Comparison of ENCODE assay signal across 16 cellular contexts in genomic region chr7:140635821-140636220, GRCh38. TPM values are rescaled to one million over a fixed set of nuclear protein-coding genes. Genes with fewer than 3 reads are reported as not detected.
A peak's percentile ranks its signal among the peaks of the same experiment; 100 is the strongest.
DNase-seq lines count a peak whose midpoint lies in the region; ATAC-seq and TF ChIP-seq lines count a peak whose summit lies in the region.
"Had no signal": no experiment of that assay in that cellular context is flagged by ENCODE, and none has a peak within 500 bp of the region (broad histone marks: within the 10 kb centered on the region; RNA-seq: fewer than 3 reads in every experiment).

No MANE protein-coding gene starts in this region.

- intact Hi-C loops in right lobe of liver (cut with DNase I) (loop anchor here in 1 of 2 donors (10.0 kb wide), 1 partner anchor 51 kb away; no protein-coding TSS in a partner anchor), psoas muscle (cut with DNase I) (no loop called here)

- H3K4me1 Mint-ChIP-seq in progenitor cell of endocrine pancreas (ENCODE audit: low read depth) = peaks cover 27% of the 10 kb centered on the region

- no peak overlapping the region for H3K9ac ChIP-seq in liver (ENCODE audit: low read depth in 1 of 2, low read length in 2 of 2)
- H3K9ac ChIP-seq: BLaER1 treated with 17β-estradiol and CSF1 and Interleukin-3, amounts not matched to agents 10 nM and 100 nM had no signal

- DNase-seq in right lobe of liver (no peak), psoas muscle (no peak), EL (no peak), NCI-H69 (lab: John Stamatoyannopoulos, UW) (no peak), T-helper 2 cell (no peak), progenitor cell of endocrine pancreas (ENCODE audit: low spot score, unreplicated experiment) (no peak)
- DNase-seq: colonic mucosa; MV-4-11; NCI-H187; NCI-H446; stimulated activated naive CD8-positive, alpha-beta T cell treated with anti-CD3 and anti-CD28 coated beads, Interleukin-15, Interleukin-2, amounts not matched to agents 100 U/mL and 50 U/mL, for 24 hours; SW 1271 had no signal

- no peak overlapping the region for H3K4me3 ChIP-seq in liver (ENCODE audit: low read depth in 1 of 3, low read length in 3 of 3)
- no peak overlapping the region for H3K4me3 ChIP-seq in right lobe of liver
- peak overlapping the region; percentile 31; the same call in 1 of the 2 replicates for H3K4me3 ChIP-seq in iPS-18c (ENCODE audit: insufficient read depth, low read depth, low read length)
- H3K4me3 ChIP-seq in psoas muscle = no peak overlapping the region
- H3K4me3 ChIP-seq: BLaER1 treated with 17β-estradiol and CSF1 and Interleukin-3, amounts not matched to agents 10 nM and 100 nM; colonic mucosa had no signal

- H3K4me1 ChIP-seq in liver (ENCODE audit: control insufficient read depth in 4 of 4, insufficient read depth in 4 of 4, low read length in 3 of 4) (peaks cover 0 to 25% (median 8%) of the 10 kb centered on the region in 4 donors), right lobe of liver (no peaks in the 10 kb centered on the region), psoas muscle (no peaks in the 10 kb centered on the region)
- H3K4me1 ChIP-seq: colonic mucosa had no signal

- peak overlapping the region; percentile 19 to 24 for H3K27ac ChIP-seq in liver (ENCODE audit: low read depth in 1 of 2, low read length in 2 of 2)
- no peak overlapping the region for H3K27ac ChIP-seq in right lobe of liver
- H3K27ac ChIP-seq in psoas muscle = peak overlapping the region; percentile 24
- H3K27ac ChIP-seq: BLaER1 treated with 17β-estradiol and CSF1 and Interleukin-3, amounts not matched to agents 10 nM and 100 nM; colonic mucosa had no signal

- H3K9me3 Mint-ChIP-seq in progenitor cell of endocrine pancreas (ENCODE audit: low read depth) = no peaks in the 10 kb centered on the region

- no peak for TF ChIP-seq CTCF in liver (IDR thresholded peaks at IDR 0.05; ENCODE audit: low read depth, low read length, missing input control)
- TF ChIP-seq CTCF in right lobe of liver (IDR thresholded peaks at IDR 0.05) = no peak
- TF ChIP-seq CTCF in psoas muscle (IDR thresholded peaks at IDR 0.05) = no peak
- no peak for TF ChIP-seq CTCF in progenitor cell of endocrine pancreas (IDR thresholded peaks at IDR 0.05; ENCODE audit: unreplicated experiment)

- ATAC-seq in right lobe of liver (no peak), psoas muscle (no peak)
- ATAC-seq: stimulated activated naive CD8-positive, alpha-beta T cell treated with anti-CD3 and anti-CD28 coated beads, Interleukin-15, Interleukin-2, amounts not matched to agents 100 U/mL and 50 U/mL, for 24 hours had no signal

- H3K9me3 ChIP-seq in liver (ENCODE audit: control insufficient read depth in 4 of 4, low read length in 3 of 4) (no peaks in the 10 kb centered on the region), right lobe of liver (no peaks in the 10 kb centered on the region), iPS-18c (ENCODE audit: control insufficient read depth, insufficient read depth, low read length) (no peaks in the 10 kb centered on the region), psoas muscle (no peaks in the 10 kb centered on the region)
- H3K9me3 ChIP-seq: BLaER1 treated with 17β-estradiol and CSF1 and Interleukin-3, amounts not matched to agents 10 nM and 100 nM; colonic mucosa had no signal

- WGBS in liver = 81% methylated on average over 5 of the region's 5 CpGs
- 50% methylated on average over 1 of the region's 5 CpGs for WGBS in right lobe of liver (ENCODE audit: insufficient coverage, low coverage, low lambda C conversion rate, missing lambda C conversion rate)
- WGBS in psoas muscle, 3 donors = 60 to 68% (median 63%) methylated on average over 5 of the region's 5 CpGs

- no peak overlapping the region for H3K4me3 Mint-ChIP-seq in progenitor cell of endocrine pancreas (ENCODE audit: low read depth)
- H3K4me3 Mint-ChIP-seq: activated naive CD8-positive, alpha-beta T cell had no signal

- TF ChIP-seq POLR2A in right lobe of liver (IDR thresholded peaks at IDR 0.05) = no peak

- no peaks in the 10 kb centered on the region for H3K36me3 Mint-ChIP-seq in progenitor cell of endocrine pancreas (ENCODE audit: insufficient read depth)
- H3K36me3 Mint-ChIP-seq: activated naive CD8-positive, alpha-beta T cell had no signal

- H3K27me3 ChIP-seq in liver (ENCODE audit: control insufficient read depth in 4 of 4, insufficient read depth in 4 of 4, low read length in 3 of 4) = peaks cover 0 to 3% (median 0%) of the 10 kb centered on the region in 4 donors
- peaks cover 0 to 4% of the 10 kb centered on the region in 2 donors for H3K27me3 ChIP-seq in right lobe of liver
- H3K27me3 ChIP-seq in psoas muscle (ENCODE audit: insufficient read depth in 3 of 3, low read length in 2 of 3) = peaks cover 0 to 28% (median 12%) of the 10 kb centered on the region in 3 donors

- H3K27me3 Mint-ChIP-seq in progenitor cell of endocrine pancreas = peaks cover 7% of the 10 kb centered on the region

- TF ChIP-seq RAD21 in liver (IDR thresholded peaks at IDR 0.05) = no peak

- no peak overlapping the region for H3K27ac Mint-ChIP-seq in progenitor cell of endocrine pancreas
- H3K27ac Mint-ChIP-seq: activated naive CD8-positive, alpha-beta T cell had no signal

- H3K36me3 ChIP-seq in liver (ENCODE audit: control insufficient read depth in 4 of 4, insufficient read depth in 3 of 4, low read depth in 1 of 4, low read length in 3 of 4) (no peaks in the 10 kb centered on the region), right lobe of liver (no peaks in the 10 kb centered on the region), psoas muscle (ENCODE audit: insufficient read depth in 1 of 2, low read depth in 1 of 2) (no peaks in the 10 kb centered on the region)
- H3K36me3 ChIP-seq: BLaER1 treated with 17β-estradiol and CSF1 and Interleukin-3, amounts not matched to agents 10 nM and 100 nM; colonic mucosa had no signal

TF ChIP-seq in liver, 16 proteins besides CTCF, POLR2A, EP300 and RAD21 (continues in another document):
- TF ChIP-seq ZBTB33 (IDR thresholded peaks at IDR 0.05) (no peak), TAF1 (conservative IDR thresholded peaks at IDR 0.05) (no peak), ATF3 (IDR thresholded peaks at IDR 0.05) (no peak), YY1 (IDR thresholded peaks at IDR 0.05) (no peak), NR2F2 (IDR thresholded peaks at IDR 0.05) (no peak), JUND (IDR thresholded peaks at IDR 0.05) (no peak), HNF4A (conservative IDR thresholded peaks at IDR 0.05) (no peak), REST (IDR thresholded peaks at IDR 0.05) (no peak), HNF4G (IDR thresholded peaks at IDR 0.05) (no peak), SP1 (IDR thresholded peaks at IDR 0.05) (no peak), FOXA2 (IDR thresholded peaks at IDR 0.05) (no peak)

RNA-seq across cellular contexts. Expression of gene DENND2A, which starts 4.8 kb away (rescaled TPM):
- 1 to 10 TPM; 3.0 to 7.4 TPM for total RNA-seq in liver
- 1 to 10 TPM; 1.2 to 1.6 TPM for polyA plus RNA-seq in liver
- 1 to 10 TPM; 1.4 to 3.6 (median 2.4) TPM for total RNA-seq in right lobe of liver
- total RNA-seq in psoas muscle = 1 to 10 TPM; 3.8 to 8.7 (median 6.0) TPM
- polyA plus RNA-seq in psoas muscle = 1 to 10 TPM; 2.7 to 3.2 (median 2.7) TPM
- 32.0 and 39.8 TPM in 2 replicates for total RNA-seq in progenitor cell of endocrine pancreas

RNA-seq across cellular contexts. Expression of gene ADCK2, which starts 36.9 kb away (rescaled TPM):
- total RNA-seq in liver = 10 to 100 TPM; 12.6 to 15.4 TPM
- 1 to 10 TPM; 3.2 to 9.6 TPM for polyA plus RNA-seq in liver
- 10 to 100 TPM in 3 of 6 experiments, 1 to 10 TPM in 3; 7.8 to 13.9 (median 10.2) TPM for total RNA-seq in right lobe of liver
- total RNA-seq in psoas muscle = 10 to 100 TPM; 10.7 to 18.1 (median 12.4) TPM
- polyA plus RNA-seq in psoas muscle = 10 to 100 TPM; 12.0 to 26.4 (median 14.2) TPM
- total RNA-seq in progenitor cell of endocrine pancreas = 19.9 and 21.9 TPM in 2 replicates

Comparison
In these comparisons a context has a peak if more than half of its experiments do, and no peak if none do; other contexts are left out.
1. H3K27ac ChIP-seq: peak in liver (2 of 2) and psoas muscle (single experiment); none in right lobe of liver (0 of 3).